ENCODE assay signal across 8 cellular contexts in genomic region chr7:150047337-150047736, GRCh38.
A peak's percentile ranks its signal among the peaks of the same experiment; 100 is the strongest.
DNase-seq lines count a peak whose midpoint lies in the region; ATAC-seq, FAIRE-seq and TF ChIP-seq lines count a peak whose summit lies in the region.
"Not testable (repeated sequence)": the region's sequence is repeated elsewhere in the genome, so short reads cannot be mapped to it uniquely, and the experiment has no call there.

No MANE protein-coding gene starts in this region.

- not testable (repeated sequence) for TF ChIP-seq RAD21 in IMR-90 (IDR thresholded peaks at IDR 0.05; ENCODE audit: low read length)

- not testable (repeated sequence) for H3K27me3 ChIP-seq in CD8-positive, alpha-beta memory T cell (ENCODE audit: insufficient read depth, low read length, poor library complexity, severe bottlenecking); IMR-90 (ENCODE audit: control insufficient read depth, insufficient read depth, low read length); pancreas
- H3K27me3 ChIP-seq in endodermal cell (ENCODE audit: control insufficient read depth, insufficient read depth, low read length, poor library complexity, severe bottlenecking), result peaks cover 49% of the 10 kb centered on the region
- H3K27me3 ChIP-seq in suprapubic skin, result peaks cover 23% of the 10 kb centered on the region

- not testable (repeated sequence) for H3K36me3 ChIP-seq in CD8-positive, alpha-beta memory T cell (ENCODE audit: insufficient read depth, low read length); IMR-90 (ENCODE audit: control insufficient read depth, insufficient read depth, low read length); endodermal cell (ENCODE audit: control insufficient read depth, insufficient read depth, low read length); pancreas; suprapubic skin

- H3K27ac Mint-ChIP-seq in CD8-positive, alpha-beta memory T cell; T-helper 17 cell; activated naive CD4-positive, alpha-beta T cell treated with anti-CD3 and anti-CD28 coated beads, Interleukin-2, amount 50 U/mL, for 72 hours; endodermal cell: not testable (repeated sequence)

- H3K27ac ChIP-seq in CD8-positive, alpha-beta memory T cell (ENCODE audit: low read depth, low read length); IMR-90 (ENCODE audit: insufficient read depth, low read length); endodermal cell (ENCODE audit: low read depth, low read length); pancreas; suprapubic skin: not testable (repeated sequence)

- dilution Hi-C loops in IMR-90 (cut with HindIII; ENCODE audit: low sequenced_read_pairs, unreplicated experiment), result not testable (repeated sequence)

- H3K9me1 ChIP-seq in IMR-90 (ENCODE audit: insufficient read depth, low read length), result not testable (repeated sequence)

- H2AK9ac ChIP-seq in IMR-90 (replicated peaks; ENCODE audit: low read depth, low read length, poor library complexity), result not testable (repeated sequence)

- not testable (repeated sequence) for H3K4me3 ChIP-seq in CD8-positive, alpha-beta memory T cell (ENCODE audit: low read length); IMR-90 (ENCODE audit: insufficient read depth, low read depth, low read length); endodermal cell (ENCODE audit: low read length)
- peak overlapping the region in 3 of 4 donors; percentile 21 to 54 (median 52) for H3K4me3 ChIP-seq in pancreas
- peak overlapping the region; percentile 55 for H3K4me3 ChIP-seq in suprapubic skin

- ATAC-seq in IMR-90 (ENCODE audit: low read depth) (peak; percentile 33), T-helper 17 cell (peak; percentile 31), pancreas (peak in 3 of 4 donors; percentile 4 to 14 (median 13))
- peak; percentile 8 to 10 for ATAC-seq in activated naive CD4-positive, alpha-beta T cell treated with anti-CD3 and anti-CD28 coated beads, Interleukin-2, amount 50 U/mL, for 72 hours

- H3K56ac ChIP-seq in IMR-90 (ENCODE audit: extremely low read depth, insufficient read depth, low read length), result not testable (repeated sequence)

- not testable (repeated sequence) for TF ChIP-seq POLR2A in IMR-90 (IDR thresholded peaks at IDR 0.05; ENCODE audit: low read depth, low read length); suprapubic skin (IDR thresholded peaks at IDR 0.05)

- peak overlapping the region in 5 of 7 donors; percentile 41 to 68 (median 49) for H3K4me3 Mint-ChIP-seq in CD8-positive, alpha-beta memory T cell
- H3K4me3 Mint-ChIP-seq in T-helper 17 cell (peak overlapping the region; percentile 74), endodermal cell (peak overlapping the region; percentile 62)

- not testable (repeated sequence) for TF ChIP-seq CTCF in IMR-90 (conservative IDR thresholded peaks at IDR 0.05; ENCODE audit: low read depth, low read length); endodermal cell (conservative IDR thresholded peaks at IDR 0.05); pancreas (IDR thresholded peaks at IDR 0.05); suprapubic skin (IDR thresholded peaks at IDR 0.05)

- H3K9me3 Mint-ChIP-seq in CD8-positive, alpha-beta memory T cell; activated naive CD4-positive, alpha-beta T cell treated with anti-CD3 and anti-CD28 coated beads, Interleukin-2, amount 50 U/mL, for 72 hours; endodermal cell: not testable (repeated sequence)

- H2BK15ac ChIP-seq in IMR-90 (ENCODE audit: low read depth, low read length), result not testable (repeated sequence)

- in situ Hi-C loops in IMR-90 (cut with MboI; ENCODE audit: low sequenced_read_pairs), result not testable (repeated sequence)

- H3K36me3 Mint-ChIP-seq in CD8-positive, alpha-beta memory T cell; T-helper 17 cell (ENCODE audit: low read depth); activated naive CD4-positive, alpha-beta T cell treated with anti-CD3 and anti-CD28 coated beads, Interleukin-2, amount 50 U/mL, for 72 hours; endodermal cell (ENCODE audit: low read depth): not testable (repeated sequence)

- not testable (repeated sequence) for H2BK120ac ChIP-seq in IMR-90 (ENCODE audit: low read depth, low read length)

- peaks cover 16 to 23% of the 10 kb centered on the region in 2 donors for H3K27me3 Mint-ChIP-seq in CD8-positive, alpha-beta memory T cell
- H3K27me3 Mint-ChIP-seq in T-helper 17 cell, result peaks cover 21% of the 10 kb centered on the region
- peaks cover 52% of the 10 kb centered on the region for H3K27me3 Mint-ChIP-seq in endodermal cell (ENCODE audit: insufficient read depth)

- H2AK5ac ChIP-seq in IMR-90 (ENCODE audit: low read depth, low read length), result not testable (repeated sequence)

- not testable (repeated sequence) for H3K23ac ChIP-seq in IMR-90 (ENCODE audit: low read depth, low read length)

- H4K20me1 ChIP-seq in IMR-90 (ENCODE audit: insufficient read depth, low read length), result not testable (repeated sequence)

- not testable (repeated sequence) for H4K91ac ChIP-seq in IMR-90 (ENCODE audit: insufficient read depth, low read depth, low read length)

- H3K4me2 ChIP-seq in IMR-90 (ENCODE audit: low read depth, low read length), result not testable (repeated sequence)

- POLR2A ChIA-PET in CD8-positive, alpha-beta memory T cell (lab: Charles Lee); IMR-90 (lab: Charles Lee; ENCODE audit: unreplicated experiment): not testable (repeated sequence)

- TF ChIP-seq EP300 in suprapubic skin (IDR thresholded peaks at IDR 0.05), result not testable (repeated sequence)

- not testable (repeated sequence) for H3K4ac ChIP-seq in IMR-90 (ENCODE audit: low read depth, low read length)

- not testable (repeated sequence) for H2BK5ac ChIP-seq in IMR-90 (ENCODE audit: low read depth, low read length, poor library complexity, severe bottlenecking)

- CTCF ChIA-PET in CD8-positive, alpha-beta memory T cell (lab: Charles Lee); IMR-90 (lab: Yijun Ruan, JAX): not testable (repeated sequence)

- not testable (repeated sequence) for H3K4me1 ChIP-seq in CD8-positive, alpha-beta memory T cell (ENCODE audit: insufficient read depth, low read length); IMR-90 (ENCODE audit: control insufficient read depth, insufficient read depth, low read length); endodermal cell (ENCODE audit: control insufficient read depth, insufficient read depth, low read length); pancreas
- H3K4me1 ChIP-seq in suprapubic skin, result peaks cover 22% of the 10 kb centered on the region

- peak in 1 of 5 donors; percentile 8 for DNase-seq in CD8-positive, alpha-beta memory T cell
- not testable (repeated sequence) for DNase-seq in IMR-90; T-helper 17 cell; activated naive CD4-positive, alpha-beta T cell treated with anti-CD3 and anti-CD28 coated beads, Interleukin-2, amount 50 U/mL, for 72 hours (ENCODE audit: low spot score in 2 of 2); suprapubic skin (ENCODE audit: low spot score in 2 of 2)
- DNase-seq in endodermal cell, result peak; percentile 68
- DNase-seq in islet precursor cell, result peak; percentile 54
- DNase-seq in pancreas, result peak in 3 of 6 donors; percentile 25 to 64 (median 60)

- not testable (repeated sequence) for H3K79me1 ChIP-seq in IMR-90 (ENCODE audit: low read depth in 1 of 2, low read length in 2 of 2)

- H2BK20ac ChIP-seq in IMR-90 (ENCODE audit: low read depth, low read length), result not testable (repeated sequence)

- not testable (repeated sequence) for H4K8ac ChIP-seq in IMR-90 (ENCODE audit: low read depth in 2 of 2, low read length in 2 of 2)

- H2AFZ ChIP-seq in IMR-90 (replicated peaks; ENCODE audit: low read length, poor library complexity), result not testable (repeated sequence)

- not testable (repeated sequence) for H4K5ac ChIP-seq in IMR-90 (ENCODE audit: low read depth, low read length)

- not testable (repeated sequence) for H3K9me3 ChIP-seq in CD8-positive, alpha-beta memory T cell (ENCODE audit: low read length); IMR-90 (ENCODE audit: control insufficient read depth, insufficient read depth, low read length); T-helper 17 cell (ENCODE audit: control insufficient read depth, low read length, poor library complexity, severe bottlenecking); endodermal cell (ENCODE audit: control insufficient read depth, low read length); pancreas; suprapubic skin

- H3K14ac ChIP-seq in IMR-90 (replicated peaks; ENCODE audit: low read depth, low read length), result not testable (repeated sequence)

- not testable (repeated sequence) for H3K9ac ChIP-seq in IMR-90 (ENCODE audit: low read depth, low read length); endodermal cell (ENCODE audit: extremely low read depth, low read length, poor library complexity, severe bottlenecking)

- FAIRE-seq in pancreas (lab: Jason Lieb, UNC), result not testable (repeated sequence)

- intact Hi-C loops in IMR-90 (cut with micrococcal nuclease), result loop anchor here (5.0 kb wide), 1 partner anchor 165 kb away; no protein-coding TSS in a partner anchor
- intact Hi-C loops in pancreas (cut with DNase I), result not testable (repeated sequence)

- H3K4me1 Mint-ChIP-seq in CD8-positive, alpha-beta memory T cell, result peaks cover 0 to 11% (median 6%) of the 10 kb centered on the region in 3 donors
- H3K4me1 Mint-ChIP-seq in T-helper 17 cell, endodermal cell: not testable (repeated sequence)

- 0% methylated on average over 2 of the region's 55 CpGs; no CpG with 5 or more reads in 1 of the 2 experiments for WGBS in IMR-90 (ENCODE audit: extremely low coverage in 2 of 2, insufficient read length in 1 of 2), 2 experiments
- 0 to 1% methylated on average over 2 to 45 of the region's 55 CpGs for WGBS in endodermal cell (ENCODE audit: insufficient coverage in 1 of 2, insufficient read length in 1 of 2), 2 experiments
- 3% methylated on average over 32 to 55 of the region's 55 CpGs for WGBS in pancreas, 2 donors
- no CpG with 5 or more reads among the region's 55 CpGs for WGBS in suprapubic skin

- not testable (repeated sequence) for BruUV-seq in IMR-90 (replicated peaks; lab: Mats Ljungman, UMichigan)

- not testable (repeated sequence) for H3K18ac ChIP-seq in IMR-90 (ENCODE audit: low read depth, low read length)
